Comparison of ENCODE assay signal across 8 cellular contexts in genomic region chr14:90398315-90398811, GRCh38. TPM values are rescaled to one million over a fixed set of nuclear protein-coding genes. Genes with fewer than 3 reads are reported as not detected.
DNase-seq lines count a peak whose midpoint lies in the region; ATAC-seq and TF ChIP-seq lines count a peak whose summit lies in the region.

No MANE protein-coding gene starts in this region.

- H3K36me3 Mint-ChIP-seq in stimulated activated naive B cell treated with anti-CD40 and anti-IgM and Interleukin-4, amounts not matched to agents 10 μg/mL and 1 μg/mL and 100 μg/mL, for 72 hours = peaks cover 30 to 32% of the 10 kb centered on the region in 2 donors

- H3K4me3 Mint-ChIP-seq in stimulated activated naive B cell treated with anti-CD40 and anti-IgM and Interleukin-4, amounts not matched to agents 10 μg/mL and 1 μg/mL and 100 μg/mL, for 72 hours = peak overlapping the region; percentile 83 to 96

- peak; percentile 29 for ATAC-seq in mucosa of descending colon
- ATAC-seq in stimulated activated naive B cell treated with anti-CD40 and anti-IgM and Interleukin-4, amounts not matched to agents 10 μg/mL and 1 μg/mL and 100 μg/mL, for 72 hours (replicated peaks) = peak; percentile 8 to 12

- H3K27ac Mint-ChIP-seq in stimulated activated naive B cell treated with anti-CD40 and anti-IgM and Interleukin-4, amounts not matched to agents 10 μg/mL and 1 μg/mL and 100 μg/mL, for 72 hours = peak overlapping the region; percentile 96

- peak overlapping the region; percentile 62 for H3K4me3 ChIP-seq in mucosa of descending colon

- H3K4me1 ChIP-seq in mucosa of descending colon (ENCODE audit: low read depth) = peaks cover 18% of the 10 kb centered on the region

- H3K9me3 ChIP-seq in mucosa of descending colon = no peaks in the 10 kb centered on the region

- DNase-seq in GM10248 (ENCODE audit: extremely low spot score) (peak; percentile 26), HEK293T (ENCODE audit: extremely low spot score) (peak; percentile 43), NCI-H2107 treated with DMSO at 0.1 percent for 48 hours (lab: John Stamatoyannopoulos, UW; ENCODE audit: unreplicated experiment) (peak; percentile 58), mucosa of descending colon (peak; percentile 63 to 80 (median 74)), mesenteric fat pad (ENCODE audit: low spot score) (no peak)
- DNase-seq in activated CD4-positive, alpha-beta T cell treated with anti-CD3 and anti-CD28 coated beads, Interleukin-2, amount 50 U/mL, for 48 hours = peak; percentile 58 to 68
- peak; percentile 56 for DNase-seq in effector CD8-positive, alpha-beta T cell (lab: John Stamatoyannopoulos, UW)
- DNase-seq in stimulated activated naive B cell treated with anti-CD40 and anti-IgM and Interleukin-4, amounts not matched to agents 10 μg/mL and 1 μg/mL and 100 μg/mL, for 72 hours = peak; percentile 29

- POLR2A ChIA-PET in GM10248 (lab: Yijun Ruan, JAX) (no interaction called here), HEK293T (lab: Yijun Ruan, JAX) (interaction anchor here (1.8 kb wide), 1 partner anchor 14 kb away, joined by 11 read pairs; no protein-coding TSS in a partner anchor)

- CTCF ChIA-PET in GM10248 (lab: Yijun Ruan, JAX) = interaction anchor here (0.7 to 5.0 kb wide), 4 partner anchors 15 to 361 kb away, joined by 3 to 41 read pairs (median 38); no protein-coding TSS in a partner anchor
- CTCF ChIA-PET in HEK293T (lab: Yijun Ruan, JAX) = interaction anchor here (0.7 kb wide), 1 partner anchor 11 kb away, joined by 5 read pairs; no protein-coding TSS in a partner anchor

- H3K27me3 Mint-ChIP-seq in stimulated activated naive B cell treated with anti-CD40 and anti-IgM and Interleukin-4, amounts not matched to agents 10 μg/mL and 1 μg/mL and 100 μg/mL, for 72 hours = no peaks in the 10 kb centered on the region

- intact Hi-C loops in mucosa of descending colon (cut with DNase I, micrococcal nuclease) = loop anchor here in 1 of 2 donors (2.0 kb wide), 1 partner anchor 96 kb away; no protein-coding TSS in a partner anchor

- no peaks in the 10 kb centered on the region for H3K9me3 Mint-ChIP-seq in stimulated activated naive B cell treated with anti-CD40 and anti-IgM and Interleukin-4, amounts not matched to agents 10 μg/mL and 1 μg/mL and 100 μg/mL, for 72 hours

- peaks cover 20 to 49% of the 10 kb centered on the region in 2 donors for H3K4me1 Mint-ChIP-seq in stimulated activated naive B cell treated with anti-CD40 and anti-IgM and Interleukin-4, amounts not matched to agents 10 μg/mL and 1 μg/mL and 100 μg/mL, for 72 hours

- peaks cover 5% of the 10 kb centered on the region for H3K36me3 ChIP-seq in mucosa of descending colon (ENCODE audit: low read depth)

- TF ChIP-seq CTCF in GM10248 (IDR thresholded peaks at IDR 0.05; ENCODE audit: control extremely low read depth, extremely low read depth, low read depth, missing control alignments) = no peak
- no peak for TF ChIP-seq CTCF in mucosa of descending colon (IDR thresholded peaks at IDR 0.05)

TF ChIP-seq in HEK293T, 16 proteins besides CTCF, POLR2A, EP300 and RAD21:
- TF ChIP-seq ELF4 (IDR thresholded peaks at IDR 0.05) (no peak), TARDBP (IDR thresholded peaks at IDR 0.05) (no peak), LEF1 (IDR thresholded peaks at IDR 0.05; ENCODE audit: borderline replicate concordance) (no peak), BHLHE40 (IDR thresholded peaks at IDR 0.05; ENCODE audit: borderline replicate concordance) (no peak), PKNOX1 (IDR thresholded peaks at IDR 0.05) (peak; percentile 31; the same call in 1 of the 2 replicates), FOXA1 (IDR thresholded peaks at IDR 0.05) (no peak)

RNA-seq across cellular contexts. Expression of gene CALM1, which starts 1.5 kb away (rescaled TPM):
- total RNA-seq in mucosa of descending colon (100 to 1,000 TPM; 610 to 985 (median 822) TPM), mesenteric fat pad (549 TPM)
